8 cellular contexts compared by ENCODE assay signal in the genomic region with DNA sequence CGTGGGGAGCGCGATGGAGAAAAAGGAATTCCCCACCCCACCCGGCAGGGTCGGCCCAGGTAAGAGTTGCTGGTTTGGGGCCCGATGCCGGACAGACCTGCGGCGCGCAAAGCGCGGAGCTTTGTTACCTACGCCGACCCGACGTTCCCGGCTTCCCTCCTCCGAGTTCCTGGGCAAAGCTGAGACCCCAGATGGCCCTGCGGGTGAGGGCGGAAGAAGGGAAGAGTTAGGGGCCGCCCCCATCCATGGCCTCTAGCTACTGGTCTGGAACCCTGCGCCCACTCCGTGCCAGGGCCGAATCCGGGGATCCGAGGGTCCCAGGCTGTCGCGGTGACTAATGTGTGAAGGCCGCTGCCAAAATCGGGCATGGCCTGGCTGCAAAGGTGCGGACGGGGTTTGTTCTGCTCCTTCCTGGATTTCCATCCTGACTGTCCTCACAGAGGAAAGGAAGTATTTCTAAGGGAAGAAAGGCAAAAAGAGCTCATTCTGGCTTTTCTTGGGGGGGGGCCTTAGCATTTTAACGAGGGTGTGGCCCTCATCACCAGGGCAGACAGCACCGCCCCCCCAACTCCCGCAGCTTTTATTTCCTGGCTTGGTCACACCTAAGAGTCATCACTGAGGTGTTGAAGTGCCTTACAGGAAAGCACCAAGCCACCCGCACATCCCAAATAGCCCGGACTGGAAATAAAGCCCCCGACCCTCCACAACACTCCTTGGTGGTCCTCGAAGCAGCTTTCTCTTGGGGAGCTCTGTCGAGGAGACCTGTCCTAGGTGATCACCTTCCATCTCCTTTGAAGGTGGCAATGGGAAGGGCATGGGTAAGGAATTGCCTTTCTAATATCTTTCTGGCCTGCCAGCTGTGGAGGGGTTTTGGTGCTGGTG. TPM values are rescaled to one million over a fixed set of nuclear protein-coding genes. Genes with fewer than 3 reads are reported as not detected.
DNase-seq lines count a peak whose midpoint lies in the region; ATAC-seq, FAIRE-seq and TF ChIP-seq lines count a peak whose summit lies in the region.

No MANE protein-coding gene starts in this region.

- DNase-seq in D341Med (ENCODE audit: low spot score) = peak; percentile 75
- DNase-seq in NCI-H1105 (lab: John Stamatoyannopoulos, UW) = peak; percentile 39
- DNase-seq in K562 (ENCODE audit: extremely low read depth in 1 of 4, low spot score in 3 of 4) = no peak
- peak; percentile 58 for DNase-seq in kidney tubule cell (ENCODE audit: low spot score)
- DNase-seq in testis = no peak
- DNase-seq in RCC 7860 (ENCODE audit: low spot score) = no peak
- DNase-seq in caudate nucleus (lab: John Stamatoyannopoulos, UW) = no peak

- no peak overlapping the region for H3K27ac ChIP-seq in K562 (ENCODE audit: extremely low read depth, low read depth, low read length)
- H3K27ac ChIP-seq in testis = peak overlapping the region in 1 of 2 donors; percentile 10
- H3K27ac ChIP-seq in caudate nucleus (ENCODE audit: low read depth, low read length) = no peak overlapping the region

- TF ChIP-seq EP300 in K562 (IDR thresholded peaks at IDR 0.05; ENCODE audit: low read length) = no peak

- BruUV-seq in K562 (replicated peaks; lab: Mats Ljungman, UMichigan) = no TSS peak

- TF ChIP-seq POLR2A in K562 (conservative IDR thresholded peaks at IDR 0.05) (no peak), testis (IDR thresholded peaks at IDR 0.05) (no peak)

- H2AFZ ChIP-seq in K562 (ENCODE audit: low read depth, low read length) = peak overlapping the region; percentile 88

- in situ Hi-C loops in K562 (cut with MboI) = no loop called here

- H3K36me3 ChIP-seq in K562 (ENCODE audit: control insufficient read depth, insufficient read depth, low read length) = no peaks in the 10 kb centered on the region
- no peaks in the 10 kb centered on the region for H3K36me3 ChIP-seq in testis (ENCODE audit: low read depth, missing control alignments)

- 0 out of 2 replicates have a peak, but pooled peaks cover 2% of the 10 kb centered on the region for H4K20me1 ChIP-seq in K562 (replicated peaks; ENCODE audit: control insufficient read depth, insufficient read depth, low read length)

- H3K4me3 ChIP-seq in K562 = peak overlapping the region; percentile 53
- peak overlapping the region; percentile 58 to 82 for H3K4me3 ChIP-seq in testis

- intact Hi-C loops in K562 (cut with micrococcal nuclease) (no loop called here), testis (cut with DNase I; ENCODE audit: low total_unique reads) (loop anchor here (10.0 kb wide), 1 partner anchor 58 kb away; no protein-coding TSS in a partner anchor)

- peak overlapping the region; percentile 63 for H3K4me2 ChIP-seq in K562 (ENCODE audit: insufficient read depth, low read length)

- CTCF ChIA-PET in K562 (lab: Yijun Ruan, JAX; ENCODE audit: low intra/inter-chr PET ratio) = no interaction called here

- H3K9me1 ChIP-seq in K562 (ENCODE audit: control insufficient read depth, insufficient read depth, low read length) = no peaks in the 10 kb centered on the region

- no peaks in the 10 kb centered on the region for H3K79me2 ChIP-seq in K562 (ENCODE audit: control insufficient read depth, insufficient read depth, low read length)

- TF ChIP-seq CTCF in K562 (IDR thresholded peaks at IDR 0.05 in 2 of 3, conservative IDR thresholded peaks at IDR 0.05 in 1 of 3; ENCODE audit: insufficient read depth in 2 of 3, low read depth in 1 of 3, low read length in 3 of 3) (no peak), testis (IDR thresholded peaks at IDR 0.05) (no peak)

- TF ChIP-seq RAD21 in K562 (CRISPR knock-in tag; conservative IDR thresholded peaks at IDR 0.05 in 1 of 2, IDR thresholded peaks at IDR 0.05 in 1 of 2) = no peak

- ATAC-seq in K562 = no peak
- ATAC-seq in activated CD4-positive, CD25-positive, alpha-beta regulatory T cell treated with anti-CD3 and anti-CD28 coated beads, Interleukin-2, amount 50 U/mL, for 24 hours = no peak

- WGBS in K562 (ENCODE audit: insufficient coverage, low coverage, missing lambda C conversion rate) = 67% methylated on average over 31 of the region's 40 CpGs
- WGBS in testis, 2 donors = 7 to 23% methylated on average over 11 to 40 of the region's 40 CpGs

- FAIRE-seq in K562 (lab: Jason Lieb, UNC) (no peak), RCC 7860 (lab: Jason Lieb, UNC) (no peak)

- H3K27me3 ChIP-seq in K562 (ENCODE audit: control insufficient read depth in 2 of 2, insufficient read depth in 2 of 2, low read length in 2 of 2) (peaks cover 2 to 8% of the 10 kb centered on the region in 2 experiments; a peak in 2 of 5 replicates), testis (no peaks in the 10 kb centered on the region)

- H3K9me3 ChIP-seq in K562 (replicated peaks; ENCODE audit: control insufficient read depth, insufficient read depth, low read depth, low read length) = no peaks in the 10 kb centered on the region
- no peaks in the 10 kb centered on the region for H3K9me3 ChIP-seq in testis

- POLR2A ChIA-PET in K562 (lab: Yijun Ruan, JAX) = interaction anchor here (1.0 to 1.7 kb wide), 3 partner anchors 11 to 96 kb away, joined by 3 to 4 read pairs (median 3); a partner anchor contains a TSS

- H3K9ac ChIP-seq in K562 (ENCODE audit: insufficient read depth in 1 of 2, low read depth in 2 of 2, low read length in 2 of 2) = peak overlapping the region in 1 of 2 experiments; percentile 90; a peak in 2 of 4 replicates

- H3K4me1 ChIP-seq in K562 (replicated peaks in 1 of 2; ENCODE audit: control insufficient read depth in 2 of 2, insufficient read depth in 2 of 2, low read length in 2 of 2) = peaks cover 2 to 19% of the 10 kb centered on the region in 2 experiments; a peak in 4 of 5 replicates
- H3K4me1 ChIP-seq in testis = peaks cover 16% of the 10 kb centered on the region

RNA-seq across cellular contexts. Expression of a gene that starts 1.1 kb away (rescaled TPM):
- 22.2 and 40.3 TPM in 2 replicates for total RNA-seq in K562 (2011; cell fraction: chromatin; rRNA removed; ENCODE audit: low replicate concordance)
- total RNA-seq in K562 (2011; cell fraction: nucleolus; rRNA removed) = 21.8 and 28.2 TPM in 2 replicates
- total RNA-seq in K562 (2011; cell fraction: nucleoplasm; rRNA removed) = 25.1 and 31.5 TPM in 2 replicates
- total RNA-seq in K562 (2014; rRNA removed) (4.2 and 5.5 TPM in 2 replicates), K562 (2014; rRNA removed; fragmentation: Illumina TruSeq; extraction: Trizol) (2.8 and 3.6 TPM in 2 replicates), K562 (2015; rRNA removed; fragmentation: Illumina TruSeq; extraction: Trizol) (3.8 and 4.5 TPM in 2 replicates), K562 (2021) (6.8 and 7.3 TPM in 2 replicates), testis (10 to 100 TPM; 58.8 to 68.7 TPM)
- polyA plus RNA-seq in K562 (2011; rRNA removed) (5.2 and 11.2 TPM in 2 replicates), K562 (2014; fragmentation: Illumina TruSeq; extraction: Trizol) (3.9 and 4.6 TPM in 2 replicates), K562 (2014; fragmentation: Nextera tagmentation; extraction: Ambion mirVana) (under 1 TPM; 0.20 to 0.24 TPM), K562 (2014; rRNA removed) (4.2 and 4.7 TPM in 2 replicates), testis (ENCODE audit: insufficient read depth, low read depth, low replicate concordance) (60.8 TPM)
- 7.6 and 9.5 TPM in 2 replicates for polyA plus RNA-seq in K562 (2011; cell fraction: cytosol; rRNA removed)
- 20.2 and 31.7 TPM in 2 replicates for polyA plus RNA-seq in K562 (2011; cell fraction: nucleus; rRNA removed)
- polyA plus RNA-seq in K562 (2012) = 6.4 and 11.6 TPM in 2 replicates
- polyA minus RNA-seq in K562 (2011; rRNA and poly(A)+ RNA removed) = 6.3 and 6.5 TPM in 2 replicates
- 6.1 and 9.0 TPM in 2 replicates for polyA minus RNA-seq in K562 (2011; cell fraction: cytosol; rRNA and poly(A)+ RNA removed)
- 7.5 and 12.9 TPM in 2 replicates for polyA minus RNA-seq in K562 (2011; cell fraction: nucleus; rRNA and poly(A)+ RNA removed)

RNA-seq across cellular contexts. Expression of a gene that starts 17.7 kb away (rescaled TPM):
- 66.5 and 104 TPM in 2 replicates for total RNA-seq in K562 (2011; cell fraction: chromatin; rRNA removed; ENCODE audit: low replicate concordance)
- 57.0 and 62.8 TPM in 2 replicates for total RNA-seq in K562 (2011; cell fraction: nucleolus; rRNA removed)
- total RNA-seq in K562 (2011; cell fraction: nucleoplasm; rRNA removed) = 55.2 and 63.2 TPM in 2 replicates
- 7.8 and 8.2 TPM in 2 replicates for total RNA-seq in K562 (2014; rRNA removed)
- 3.5 and 5.9 TPM in 2 replicates for total RNA-seq in K562 (2014; rRNA removed; fragmentation: Illumina TruSeq; extraction: Trizol)
- 5.7 TPM in 2 replicates for total RNA-seq in K562 (2015; rRNA removed; fragmentation: Illumina TruSeq; extraction: Trizol)
- 12.7 and 14.3 TPM in 2 replicates for total RNA-seq in K562 (2021)
- 13.0 and 28.0 TPM in 2 replicates for polyA plus RNA-seq in K562 (2011; rRNA removed)
- polyA plus RNA-seq in K562 (2011; cell fraction: cytosol; rRNA removed) = 8.8 and 11.0 TPM in 2 replicates
- 61.4 and 88.8 TPM in 2 replicates for polyA plus RNA-seq in K562 (2011; cell fraction: nucleus; rRNA removed)
- polyA plus RNA-seq in K562 (2012) = 10.2 and 26.7 TPM in 2 replicates
- 7.4 and 7.7 TPM in 2 replicates for polyA plus RNA-seq in K562 (2014; fragmentation: Illumina TruSeq; extraction: Trizol)
- polyA plus RNA-seq in K562 (2014; fragmentation: Nextera tagmentation; extraction: Ambion mirVana) = 1 to 10 TPM; 1.7 to 3.0 TPM
- 8.5 and 16.2 TPM in 2 replicates for polyA plus RNA-seq in K562 (2014; rRNA removed)
- 8.1 and 12.4 TPM in 2 replicates for polyA minus RNA-seq in K562 (2011; rRNA and poly(A)+ RNA removed)
- 4.9 and 7.6 TPM in 2 replicates for polyA minus RNA-seq in K562 (2011; cell fraction: cytosol; rRNA and poly(A)+ RNA removed)
- 13.9 and 24.8 TPM in 2 replicates for polyA minus RNA-seq in K562 (2011; cell fraction: nucleus; rRNA and poly(A)+ RNA removed)
- 10 to 100 TPM; 41.1 to 49.4 TPM for total RNA-seq in testis
- 63.1 TPM for polyA plus RNA-seq in testis (ENCODE audit: insufficient read depth, low read depth, low replicate concordance)

RNA-seq across cellular contexts. Expression of a gene that starts 17.9 kb away (rescaled TPM):
- total RNA-seq in K562 (2011; cell fraction: chromatin; rRNA removed; ENCODE audit: low replicate concordance) = 55.0 and 103 TPM in 2 replicates
- 75.3 and 93.7 TPM in 2 replicates for total RNA-seq in K562 (2011; cell fraction: nucleolus; rRNA removed)
- 73.5 and 75.7 TPM in 2 replicates for total RNA-seq in K562 (2011; cell fraction: nucleoplasm; rRNA removed)
- total RNA-seq in K562 (2014; rRNA removed) (87.3 and 125 TPM in 2 replicates), K562 (2014; rRNA removed; fragmentation: Illumina TruSeq; extraction: Trizol) (95.4 and 98.5 TPM in 2 replicates), K562 (2015; rRNA removed; fragmentation: Illumina TruSeq; extraction: Trizol) (121 and 125 TPM in 2 replicates), K562 (2021) (254 and 262 TPM in 2 replicates), testis (10 to 100 TPM; 37.2 to 54.8 TPM)
- polyA plus RNA-seq in K562 (2011; rRNA removed) (80.6 and 130 TPM in 2 replicates), K562 (2014; fragmentation: Illumina TruSeq; extraction: Trizol) (195 and 200 TPM in 2 replicates), K562 (2014; fragmentation: Nextera tagmentation; extraction: Ambion mirVana) (100 to 1,000 TPM in 1 of 2 experiments, 10 to 100 TPM in 1; 63.1 to 130 TPM), K562 (2014; rRNA removed) (131 and 157 TPM in 2 replicates), testis (ENCODE audit: insufficient read depth, low read depth, low replicate concordance) (72.8 TPM)
- polyA plus RNA-seq in K562 (2011; cell fraction: cytosol; rRNA removed) = 93.9 and 148 TPM in 2 replicates
- polyA plus RNA-seq in K562 (2011; cell fraction: nucleus; rRNA removed) = 109 and 125 TPM in 2 replicates
- polyA plus RNA-seq in K562 (2012) = 159 and 194 TPM in 2 replicates
- 55.0 and 56.7 TPM in 2 replicates for polyA minus RNA-seq in K562 (2011; rRNA and poly(A)+ RNA removed)
- polyA minus RNA-seq in K562 (2011; cell fraction: cytosol; rRNA and poly(A)+ RNA removed) = 65.4 and 78.7 TPM in 2 replicates
- 19.1 and 29.4 TPM in 2 replicates for polyA minus RNA-seq in K562 (2011; cell fraction: nucleus; rRNA and poly(A)+ RNA removed)

RNA-seq across cellular contexts. Expression of a gene that starts 23.5 kb away (rescaled TPM):
- 70.4 and 175 TPM in 2 replicates for total RNA-seq in K562 (2011; cell fraction: chromatin; rRNA removed; ENCODE audit: low replicate concordance)
- total RNA-seq in K562 (2011; cell fraction: nucleolus; rRNA removed) = 86.6 and 96.7 TPM in 2 replicates
- total RNA-seq in K562 (2011; cell fraction: nucleoplasm; rRNA removed) = 50.5 and 66.0 TPM in 2 replicates
- 8.6 and 10.9 TPM in 2 replicates for total RNA-seq in K562 (2014; rRNA removed)
- total RNA-seq in K562 (2014; rRNA removed; fragmentation: Illumina TruSeq; extraction: Trizol) = 3.7 and 4.8 TPM in 2 replicates
- total RNA-seq in K562 (2015; rRNA removed; fragmentation: Illumina TruSeq; extraction: Trizol) = 8.0 and 8.3 TPM in 2 replicates
- 13.5 and 14.7 TPM in 2 replicates for total RNA-seq in K562 (2021)
- polyA plus RNA-seq in K562 (2011; rRNA removed) = 20.1 and 40.1 TPM in 2 replicates
- 28.7 and 31.1 TPM in 2 replicates for polyA plus RNA-seq in K562 (2011; cell fraction: cytosol; rRNA removed)
- 166 and 186 TPM in 2 replicates for polyA plus RNA-seq in K562 (2011; cell fraction: nucleus; rRNA removed)
- 16.0 and 41.6 TPM in 2 replicates for polyA plus RNA-seq in K562 (2012)
- polyA plus RNA-seq in K562 (2014; fragmentation: Illumina TruSeq; extraction: Trizol) = 10.2 and 10.4 TPM in 2 replicates
- under 1 TPM; 0.44 to 0.74 TPM for polyA plus RNA-seq in K562 (2014; fragmentation: Nextera tagmentation; extraction: Ambion mirVana)
- 11.9 and 14.3 TPM in 2 replicates for polyA plus RNA-seq in K562 (2014; rRNA removed)
- 23.5 and 28.2 TPM in 2 replicates for polyA minus RNA-seq in K562 (2011; rRNA and poly(A)+ RNA removed)
- polyA minus RNA-seq in K562 (2011; cell fraction: cytosol; rRNA and poly(A)+ RNA removed) = 16.0 and 23.6 TPM in 2 replicates
- polyA minus RNA-seq in K562 (2011; cell fraction: nucleus; rRNA and poly(A)+ RNA removed) = 33.4 and 49.4 TPM in 2 replicates
- total RNA-seq in testis = 10 to 100 TPM; 23.9 to 31.5 TPM
- polyA plus RNA-seq in testis (ENCODE audit: insufficient read depth, low read depth, low replicate concordance) = 16.6 TPM

RNA-seq across cellular contexts. Expression of a gene that starts 55.7 kb away (rescaled TPM):
- 51.0 and 53.5 TPM in 2 replicates for total RNA-seq in K562 (2011; cell fraction: chromatin; rRNA removed; ENCODE audit: low replicate concordance)
- total RNA-seq in K562 (2011; cell fraction: nucleolus; rRNA removed) = 31.8 and 33.4 TPM in 2 replicates
- total RNA-seq in K562 (2011; cell fraction: nucleoplasm; rRNA removed) = 45.2 and 57.8 TPM in 2 replicates
- total RNA-seq in K562 (2014; rRNA removed) (133 and 150 TPM in 2 replicates), K562 (2014; rRNA removed; fragmentation: Illumina TruSeq; extraction: Trizol) (138 and 143 TPM in 2 replicates), K562 (2015; rRNA removed; fragmentation: Illumina TruSeq; extraction: Trizol) (143 and 144 TPM in 2 replicates), K562 (2021) (101 TPM in 2 replicates), testis (10 to 100 TPM; 34.2 to 49.5 TPM)
- polyA plus RNA-seq in K562 (2011; rRNA removed) (68.4 and 83.5 TPM in 2 replicates), K562 (2014; fragmentation: Illumina TruSeq; extraction: Trizol) (93.6 and 114 TPM in 2 replicates), K562 (2014; fragmentation: Nextera tagmentation; extraction: Ambion mirVana) (10 to 100 TPM; 27.6 to 31.7 TPM), K562 (2014; rRNA removed) (129 and 132 TPM in 2 replicates), testis (ENCODE audit: insufficient read depth, low read depth, low replicate concordance) (39.9 TPM)
- polyA plus RNA-seq in K562 (2011; cell fraction: cytosol; rRNA removed) = 47.5 and 48.7 TPM in 2 replicates
- polyA plus RNA-seq in K562 (2011; cell fraction: nucleus; rRNA removed) = 27.9 and 28.0 TPM in 2 replicates
- 72.2 and 89.9 TPM in 2 replicates for polyA plus RNA-seq in K562 (2012)
- 84.8 and 92.8 TPM in 2 replicates for polyA minus RNA-seq in K562 (2011; rRNA and poly(A)+ RNA removed)
- polyA minus RNA-seq in K562 (2011; cell fraction: cytosol; rRNA and poly(A)+ RNA removed) = 31.9 and 35.8 TPM in 2 replicates
- polyA minus RNA-seq in K562 (2011; cell fraction: nucleus; rRNA and poly(A)+ RNA removed) = 14.8 and 22.3 TPM in 2 replicates

Comparison
In these comparisons a context has a peak if more than half of its experiments do, and no peak if none do; other contexts are left out.
1. DNase-seq: peak in D341Med (single experiment), NCI-H1105 (single experiment) and kidney tubule cell (single experiment); none in K562 (0 of 4), testis (single experiment), RCC 7860 (single experiment) and caudate nucleus (0 of 61).